In the genomic region with DNA sequence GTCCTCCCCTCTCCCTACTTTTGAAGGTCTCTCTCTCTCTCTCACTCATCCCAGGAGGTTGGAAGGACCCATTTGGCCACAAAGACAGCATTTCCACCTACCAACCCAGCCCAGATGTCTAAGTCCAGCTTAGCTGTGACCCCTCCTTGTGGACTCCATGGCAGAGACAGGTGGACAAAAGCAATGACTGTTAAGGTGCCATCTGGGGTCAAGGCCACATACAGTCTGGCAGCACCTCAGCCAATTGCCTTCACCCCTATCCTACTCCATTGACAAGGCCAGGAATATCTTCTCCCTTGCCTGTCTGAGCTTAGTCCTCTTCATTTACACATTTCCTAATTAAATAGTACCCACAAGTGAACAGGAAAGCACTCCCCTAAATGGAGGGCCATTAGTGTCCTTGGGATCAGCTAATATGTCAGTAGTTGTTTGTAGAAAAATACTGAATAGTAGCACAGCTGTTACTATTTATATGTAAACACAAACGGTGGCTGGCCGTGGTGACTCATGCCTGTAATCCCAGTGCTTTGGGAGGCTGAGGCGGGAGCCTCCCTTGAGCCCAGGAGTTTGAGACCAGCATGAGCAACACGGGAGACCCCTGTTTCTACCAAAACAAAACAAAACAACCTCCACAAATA, we compare ENCODE assay signal across 9 cellular contexts. TPM values are rescaled to one million over a fixed set of nuclear protein-coding genes. Genes with fewer than 3 reads are reported as not detected.
DNase-seq lines count a peak whose midpoint lies in the region; ATAC-seq and TF ChIP-seq lines count a peak whose summit lies in the region.
"Had no signal": no experiment of that assay in that cellular context is flagged by ENCODE, and none has a peak within 500 bp of the region (broad histone marks: within the 10 kb centered on the region; RNA-seq: fewer than 3 reads in every experiment).

No MANE protein-coding gene starts in this region.

- peak; percentile 68 for DNase-seq in EH (ENCODE audit: low read depth)
- DNase-seq in NCI-H460 (ENCODE audit: extremely low read depth, low read depth): peak; percentile 19
- peak; percentile 55 for DNase-seq in choroid plexus epithelial cell (ENCODE audit: low read depth)
- no peak for DNase-seq in amygdala (lab: John Stamatoyannopoulos, UW)
- no peak for DNase-seq in NK-92 (lab: John Stamatoyannopoulos, UW; ENCODE audit: unreplicated experiment)
- DNase-seq in amniotic stem cell (lab: John Stamatoyannopoulos, UW): no peak

- no peaks in the 10 kb centered on the region for H3K27me3 ChIP-seq in muscle layer of colon (ENCODE audit: control insufficient read depth in 1 of 2, insufficient read depth in 2 of 2, low read length in 2 of 2)

- H3K4me3 ChIP-seq in choroid plexus epithelial cell (ENCODE audit: low read depth, low read length) (no peak overlapping the region), muscle layer of colon (ENCODE audit: low read depth in 1 of 2, low read length in 2 of 2) (no peak overlapping the region)

- H3K27ac ChIP-seq in muscle layer of colon (ENCODE audit: low read depth, low read length): peak overlapping the region; percentile 23
- H3K27ac ChIP-seq: HL-60 had no signal

- no peak for ATAC-seq in GM19324 (IDR thresholded peaks at IDR 0.05; ENCODE audit: low FRiP score, unreplicated experiment)

- H3K9ac ChIP-seq in muscle layer of colon (ENCODE audit: low read length): no peak overlapping the region

- H3K4me1 ChIP-seq in muscle layer of colon (ENCODE audit: insufficient read depth, low read length): peaks cover 16% of the 10 kb centered on the region

- H3K9me3 ChIP-seq in muscle layer of colon (ENCODE audit: low read length): no peaks in the 10 kb centered on the region

- no peak for TF ChIP-seq CTCF in choroid plexus epithelial cell (conservative IDR thresholded peaks at IDR 0.05; ENCODE audit: low read depth, low read length)

- no peaks in the 10 kb centered on the region for H3K36me3 ChIP-seq in muscle layer of colon (ENCODE audit: insufficient read depth, low read length)

RNA-seq across cellular contexts. Expression of a gene that starts 28.8 kb away (rescaled TPM):
- total RNA-seq in NCI-H460 (2014; rRNA removed; shearing (Covaris generic)): 0.02 TPM in 1 of 2 replicates, not detected in the other
- not detected in 2 replicates for polyA plus RNA-seq in NCI-H460 (2014; cell fraction: nucleus; rRNA removed)

RNA-seq across cellular contexts. Expression of a gene that starts 54.7 kb away (rescaled TPM):
- total RNA-seq in NCI-H460 (2014; rRNA removed; shearing (Covaris generic)): 42.9 and 43.9 TPM in 2 replicates
- polyA plus RNA-seq in NCI-H460 (2014; cell fraction: nucleus; rRNA removed): 47.5 and 55.8 TPM in 2 replicates

RNA-seq across cellular contexts. Expression of a gene that starts 58.3 kb away (rescaled TPM):
- total RNA-seq in NCI-H460 (2014; rRNA removed; shearing (Covaris generic)): 9.2 and 10.7 TPM in 2 replicates
- 3.0 and 5.4 TPM in 2 replicates for polyA plus RNA-seq in NCI-H460 (2014; cell fraction: nucleus; rRNA removed)

Comparison
In these comparisons a context has a peak if more than half of its experiments do, and no peak if none do; other contexts are left out.
1. DNase-seq: peak in EH (single experiment), NCI-H460 (single experiment) and choroid plexus epithelial cell (single experiment); none in amygdala (0 of 56), NK-92 (single experiment) and amniotic stem cell (single experiment).